ENCODE assay signal across 21 cellular contexts in the genomic region with DNA sequence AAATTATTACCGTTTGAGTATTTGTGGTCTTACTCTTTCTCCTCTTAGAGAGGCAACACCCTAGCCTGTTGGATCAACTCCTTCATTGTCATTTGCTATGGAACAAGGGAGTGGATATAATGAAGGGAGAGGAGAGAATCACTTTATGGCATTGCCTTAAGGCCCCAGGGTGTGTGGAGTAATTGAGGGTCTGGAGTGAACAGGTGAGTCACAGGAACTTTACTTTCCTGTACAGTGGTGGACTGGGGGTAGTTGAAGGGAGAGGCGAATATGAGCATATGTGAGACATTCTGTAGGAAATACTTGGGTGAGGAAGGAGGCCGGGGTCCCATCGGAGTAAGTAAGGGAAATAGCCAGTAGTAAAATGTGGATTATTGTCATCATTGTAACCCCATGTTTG. TPM values are rescaled to one million over a fixed set of nuclear protein-coding genes. Genes with fewer than 3 reads are reported as not detected.
DNase-seq lines count a peak whose midpoint lies in the region; ATAC-seq and TF ChIP-seq lines count a peak whose summit lies in the region.
"Had no signal": no experiment of that assay in that cellular context is flagged by ENCODE, and none has a peak within 500 bp of the region (broad histone marks: within the 10 kb centered on the region; RNA-seq: fewer than 3 reads in every experiment).

No MANE protein-coding gene starts in this region.

- no peaks in the 10 kb centered on the region for H4K20me1 ChIP-seq in hepatocyte (ENCODE audit: insufficient read depth, poor library complexity, severe bottlenecking)

- H3K9me3 ChIP-seq in hepatocyte (ENCODE audit: low read depth) (no peaks in the 10 kb centered on the region), uterus (no peaks in the 10 kb centered on the region)
- H3K9me3 ChIP-seq: BE2C had no signal

- H3K36me3 ChIP-seq in hepatocyte (replicated peaks; ENCODE audit: insufficient read depth, low read depth) (no peaks in the 10 kb centered on the region), uterus (no peaks in the 10 kb centered on the region)
- H3K36me3 ChIP-seq: BE2C had no signal

- peak overlapping the region; percentile 59 for H3K27ac Mint-ChIP-seq in HFFc6
- H3K27ac Mint-ChIP-seq: CD8-positive, alpha-beta memory T cell; IgD-negative memory B cell had no signal

- peaks cover 7% of the 10 kb centered on the region for H3K4me1 ChIP-seq in hepatocyte (ENCODE audit: insufficient read depth)
- H3K4me1 ChIP-seq in uterus = no peaks in the 10 kb centered on the region

- DNase-seq in HFFc6 (no peak), dermis blood vessel endothelial cell (peak; percentile 43), hepatocyte (ENCODE audit: low spot score) (no peak), NOMO-1 (lab: John Stamatoyannopoulos, UW; ENCODE audit: unreplicated experiment in 2 of 2) (no peak), uterus (no peak)
- DNase-seq in activated effector memory CD4-positive, alpha-beta T cell treated with Interleukin-2 at 50 U/mL for 16 hours = no peak
- DNase-seq: ACHN; BE2C; C1 segment of cervical spinal cord; CD4-positive, CD25-positive, alpha-beta regulatory T cell; CD8-positive, alpha-beta memory T cell; COR-L47; DMS 273 treated with DMSO at 0.1 percent for 48 hours; DMS53; DND-41; EL; H9; KBM-7 had no signal

- H3K4me1 Mint-ChIP-seq in HFFc6 (ENCODE audit: low read depth) = peaks cover 70% of the 10 kb centered on the region
- H3K4me1 Mint-ChIP-seq: IgD-negative memory B cell had no signal

- H3K9me3 Mint-ChIP-seq in HFFc6 = no peaks in the 10 kb centered on the region
- H3K9me3 Mint-ChIP-seq: CD4-positive, CD25-positive, alpha-beta regulatory T cell; CD8-positive, alpha-beta memory T cell; H9 had no signal

- WGBS in hepatocyte (ENCODE audit: low lambda C conversion rate, missing lambda C conversion rate) = 80% methylated on average over 4 of the region's 4 CpGs

- intact Hi-C loops in uterus (cut with DNase I; ENCODE audit: low total_unique reads) = no loop called here

- no peak for TF ChIP-seq POLR2A in uterus (IDR thresholded peaks at IDR 0.05)

- H3K27me3 Mint-ChIP-seq in HFFc6 (ENCODE audit: insufficient read depth) = no peaks in the 10 kb centered on the region
- H3K27me3 Mint-ChIP-seq: CD4-positive, CD25-positive, alpha-beta regulatory T cell; CD8-positive, alpha-beta memory T cell; IgD-negative memory B cell had no signal

- H2AFZ ChIP-seq in hepatocyte = no peak overlapping the region

- no peak overlapping the region for H3K4me3 Mint-ChIP-seq in HFFc6
- H3K4me3 Mint-ChIP-seq: CD8-positive, alpha-beta memory T cell; H9; IgD-negative memory B cell had no signal

- H3K27me3 ChIP-seq in hepatocyte (no peaks in the 10 kb centered on the region), uterus (no peaks in the 10 kb centered on the region)
- H3K27me3 ChIP-seq: BE2C had no signal

- ATAC-seq in GM21381 (IDR thresholded peaks at IDR 0.05; ENCODE audit: unreplicated experiment) = no peak

- H3K27ac ChIP-seq in hepatocyte (peak overlapping the region; percentile 22), uterus (no peak overlapping the region)
- H3K27ac ChIP-seq: HL-60 had no signal

- peaks cover 31% of the 10 kb centered on the region for H3K36me3 Mint-ChIP-seq in HFFc6 (ENCODE audit: low read depth)
- H3K36me3 Mint-ChIP-seq: IgD-negative memory B cell had no signal

- H3K4me3 ChIP-seq in hepatocyte (no peak overlapping the region), uterus (no peak overlapping the region)

- TF ChIP-seq CTCF in HFFc6 (IDR thresholded peaks at IDR 0.05) (no peak), hepatocyte (IDR thresholded peaks at IDR 0.05; ENCODE audit: poor library complexity) (no peak), uterus (IDR thresholded peaks at IDR 0.05) (no peak)

- peaks cover 16% of the 10 kb centered on the region for H3K79me2 ChIP-seq in hepatocyte

- H3K4me2 ChIP-seq in hepatocyte = no peak overlapping the region

- H3K9me2 ChIP-seq in hepatocyte (replicated peaks; ENCODE audit: insufficient read depth) = no peaks in the 10 kb centered on the region

RNA-seq across cellular contexts. Expression of a gene that starts 17.0 kb away (rescaled TPM):
- 1 to 10 TPM; 6.9 to 8.7 (median 7.8) TPM for total RNA-seq in HFFc6 (2021; fragmentation: NEBNext Ultra II Directional; extraction: Animal tissue kit (Norgen Biotek cat#: 25700))
- total RNA-seq in dermis blood vessel endothelial cell (23.7 and 34.2 TPM in 2 replicates), hepatocyte (7.2 and 8.5 TPM in 2 replicates), uterus (10 to 100 TPM; 18.8 to 50.0 (median 36.5) TPM)
- 3.6 and 4.8 TPM in 2 replicates for polyA plus RNA-seq in hepatocyte
